Comparison of ENCODE assay signal across 1 cellular context in the genomic region with DNA sequence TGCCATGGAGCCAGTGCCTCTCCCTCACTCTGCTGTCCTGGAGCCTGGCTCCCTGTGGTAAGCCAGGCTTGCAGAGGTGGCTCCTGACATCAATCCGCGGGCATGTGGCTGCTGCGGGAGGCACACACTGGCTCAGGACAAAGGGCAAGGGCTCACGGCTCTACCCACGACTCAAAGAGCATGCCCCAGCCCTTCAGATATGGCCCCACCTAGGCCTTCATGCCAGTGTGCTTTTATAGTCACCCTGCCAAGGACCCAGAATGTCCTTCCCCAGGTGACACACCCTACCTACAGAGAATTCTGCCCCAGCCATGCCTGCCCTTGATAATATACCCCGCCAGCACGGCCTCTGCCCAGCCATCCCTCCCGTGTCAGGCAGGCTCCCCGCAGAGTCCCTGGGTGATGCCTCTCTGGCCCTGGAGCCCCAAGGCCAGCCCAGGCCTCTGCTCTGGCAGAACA.
TF ChIP-seq lines count a peak whose summit lies in the region.

No MANE protein-coding gene starts in this region.

TF ChIP-seq in endothelial cell of umbilical vein, 7 proteins besides CTCF, POLR2A, EP300 and RAD21:
- no peak for TF ChIP-seq JUN (IDR thresholded peaks at IDR 0.05; ENCODE audit: borderline replicate concordance, insufficient read depth, insufficient read length, low read depth)
- no peak for TF ChIP-seq MYC (IDR thresholded peaks at IDR 0.05; ENCODE audit: low read depth, low read length)
